In genomic region chr11:101441747-101442146, GRCh38 we compare ENCODE assay signal across 16 cellular contexts.
DNase-seq lines count a peak whose midpoint lies in the region; ATAC-seq and TF ChIP-seq lines count a peak whose summit lies in the region.
"Had no signal": no experiment of that assay in that cellular context is flagged by ENCODE, and none has a peak within 500 bp of the region (broad histone marks: within the 10 kb centered on the region; RNA-seq: fewer than 3 reads in every experiment).

No MANE protein-coding gene starts in this region.

- H3K9me3 Mint-ChIP-seq in activated CD4-positive, alpha-beta T cell treated with anti-CD3 and anti-CD28 coated beads, Interleukin-2, amount 10 ng/mL, durations not matched to agents 24 days and 14 days, result no peaks in the 10 kb centered on the region
- H3K9me3 Mint-ChIP-seq: endodermal cell had no signal

- H3K27ac ChIP-seq in coronary artery, result peak overlapping the region; percentile 82 to 88
- peak overlapping the region; percentile 50 for H3K27ac ChIP-seq in lower lobe of right lung
- H3K27ac ChIP-seq in upper lobe of right lung, result peak overlapping the region; percentile 33
- H3K27ac ChIP-seq: hepatocyte, KMS-11 had no signal

- H3K9me3 ChIP-seq in lower lobe of right lung, result no peaks in the 10 kb centered on the region
- no peaks in the 10 kb centered on the region for H3K9me3 ChIP-seq in upper lobe of right lung

- H3K36me3 Mint-ChIP-seq in activated CD4-positive, alpha-beta T cell treated with anti-CD3 and anti-CD28 coated beads, Interleukin-2, amount 10 ng/mL, durations not matched to agents 24 days and 14 days (ENCODE audit: low read depth), result no peaks in the 10 kb centered on the region

- no peaks in the 10 kb centered on the region for H3K36me3 ChIP-seq in lower lobe of right lung
- H3K36me3 ChIP-seq in upper lobe of right lung, result no peaks in the 10 kb centered on the region

- no peaks in the 10 kb centered on the region for H3K4me1 Mint-ChIP-seq in activated CD4-positive, alpha-beta T cell treated with anti-CD3 and anti-CD28 coated beads, Interleukin-2, amount 10 ng/mL, durations not matched to agents 24 days and 14 days
- H3K4me1 Mint-ChIP-seq: endodermal cell; stimulated activated naive CD8-positive, alpha-beta T cell treated with anti-CD3 and anti-CD28 coated beads, Interleukin-15, amount 100 ng/mL, for 72 hours had no signal

- H3K4me3 ChIP-seq in coronary artery, result no peak overlapping the region
- no peak overlapping the region for H3K4me3 ChIP-seq in lower lobe of right lung
- no peak overlapping the region for H3K4me3 ChIP-seq in upper lobe of right lung
- H3K4me3 ChIP-seq: hepatocyte had no signal

- H3K27ac Mint-ChIP-seq in activated CD4-positive, alpha-beta T cell treated with anti-CD3 and anti-CD28 coated beads, Interleukin-2, amount 10 ng/mL, durations not matched to agents 24 days and 14 days, result no peak overlapping the region
- H3K27ac Mint-ChIP-seq: endodermal cell had no signal

- H3K4me3 Mint-ChIP-seq in activated CD4-positive, alpha-beta T cell treated with anti-CD3 and anti-CD28 coated beads, Interleukin-2, amount 10 ng/mL, durations not matched to agents 24 days and 14 days, result no peak overlapping the region
- H3K4me3 Mint-ChIP-seq: activated T-cell treated with anti-CD3 and anti-CD28 coated beads, Interleukin-2, amount 50 U/mL, for 4 hours; endodermal cell; stimulated activated naive CD8-positive, alpha-beta T cell treated with anti-CD3 and anti-CD28 coated beads, Interleukin-15, amount 100 ng/mL, for 72 hours had no signal

- intact Hi-C loops in lower lobe of right lung (cut with DNase I), result no loop called here
- intact Hi-C loops in upper lobe of right lung (cut with DNase I), result no loop called here
- intact Hi-C loops in activated CD4-positive, alpha-beta T cell treated with anti-CD3 and anti-CD28 coated beads, Interleukin-2, amount 10 ng/mL, durations not matched to agents 24 days and 14 days (cut with micrococcal nuclease), result no loop called here

- DNase-seq in M059J (ENCODE audit: low read depth) (peak; percentile 76), coronary artery (ENCODE audit: low spot score) (peak; percentile 82), lower lobe of right lung (peak; percentile 55), upper lobe of right lung (peak; percentile 66), LoVo (ENCODE audit: low spot score) (no peak), NCI-H226 (no peak)
- no peak for DNase-seq in activated CD4-positive, alpha-beta T cell treated with anti-CD3 and anti-CD28 coated beads, Interleukin-2, amount 10 ng/mL, durations not matched to agents 24 days and 14 days
- DNase-seq: activated CD4-positive, CD25-positive, alpha-beta regulatory T cell treated with anti-CD3 and anti-CD28 coated beads, Interleukin-2, amount 50 U/mL, for 72 hours; activated T-cell treated with anti-CD3 and anti-CD28 coated beads, Interleukin-2, amount 50 U/mL, for 4 hours; anterior cingulate cortex; endodermal cell; NCI-H2107; stimulated activated naive CD8-positive, alpha-beta T cell treated with anti-CD3 and anti-CD28 coated beads, Interleukin-15, amount 100 ng/mL, for 72 hours; SW 1271 had no signal

- peaks cover 14% of the 10 kb centered on the region for H3K4me1 ChIP-seq in lower lobe of right lung
- H3K4me1 ChIP-seq in upper lobe of right lung, result peaks cover 25% of the 10 kb centered on the region

- TF ChIP-seq CTCF in coronary artery (IDR thresholded peaks at IDR 0.05) (no peak), lower lobe of right lung (IDR thresholded peaks at IDR 0.05) (no peak), upper lobe of right lung (IDR thresholded peaks at IDR 0.05) (no peak)

- peak; percentile 74 to 83 for ATAC-seq in lower lobe of right lung
- ATAC-seq in upper lobe of right lung, result peak; percentile 80
- ATAC-seq: activated T-cell treated with anti-CD3 and anti-CD28 coated beads, Interleukin-2, amount 50 U/mL, for 4 hours; stimulated activated naive CD8-positive, alpha-beta T cell treated with anti-CD3 and anti-CD28 coated beads, Interleukin-15, amount 100 ng/mL, for 72 hours had no signal

- H3K27me3 Mint-ChIP-seq in activated CD4-positive, alpha-beta T cell treated with anti-CD3 and anti-CD28 coated beads, Interleukin-2, amount 10 ng/mL, durations not matched to agents 24 days and 14 days, result no peaks in the 10 kb centered on the region
- H3K27me3 Mint-ChIP-seq: stimulated activated naive CD8-positive, alpha-beta T cell treated with anti-CD3 and anti-CD28 coated beads, Interleukin-15, amount 100 ng/mL, for 72 hours had no signal

- H3K27me3 ChIP-seq in lower lobe of right lung (ENCODE audit: low read depth), result no peaks in the 10 kb centered on the region
- no peaks in the 10 kb centered on the region for H3K27me3 ChIP-seq in upper lobe of right lung
- H3K27me3 ChIP-seq: hepatocyte had no signal

Comparison
In these comparisons a context has a peak if more than half of its experiments do, and no peak if none do; other contexts are left out.
1. DNase-seq: peak in M059J (single experiment), coronary artery (single experiment), lower lobe of right lung (single experiment) and upper lobe of right lung (single experiment); none in activated CD4-positive, alpha-beta T cell treated with anti-CD3 and anti-CD28 coated beads, Interleukin-2, amount 10 ng/mL, durations not matched to agents 24 days and 14 days (single experiment), LoVo (single experiment) and NCI-H226 (single experiment).
2. H3K27ac ChIP-seq: peak in every context shown above with its lines; median percentile 85 in coronary artery; 50 in lower lobe of right lung; 33 in upper lobe of right lung.